ENCODE assay signal across 9 cellular contexts in genomic region chr2:127887452-127888219, GRCh38. TPM values are rescaled to one million over a fixed set of nuclear protein-coding genes. Genes with fewer than 3 reads are reported as not detected.
A peak's percentile ranks its signal among the peaks of the same experiment; 100 is the strongest.
DNase-seq lines count a peak whose midpoint lies in the region; ATAC-seq and TF ChIP-seq lines count a peak whose summit lies in the region.
"Had no signal": no experiment of that assay in that cellular context is flagged by ENCODE, and none has a peak within 500 bp of the region (broad histone marks: within the 10 kb centered on the region; RNA-seq: fewer than 3 reads in every experiment).

No MANE protein-coding gene starts in this region.

- H4K20me1 ChIP-seq in PC-3 (ENCODE audit: low read length) = peaks cover 10% of the 10 kb centered on the region; the same call in 1 of the 2 replicates
- H4K20me1 ChIP-seq in osteoblast (ENCODE audit: insufficient read depth, low read length) = peaks cover 14% of the 10 kb centered on the region

- peak overlapping the region; percentile 40 to 95 (median 84) for H3K4me3 Mint-ChIP-seq in CD8-positive, alpha-beta memory T cell
- peak overlapping the region; percentile 84 for H3K4me3 Mint-ChIP-seq in endodermal cell

- H3K9me2 ChIP-seq in PC-3 (replicated peaks; ENCODE audit: low read length) = no peaks in the 10 kb centered on the region

- peak overlapping the region in 7 of 8 donors; percentile 84 to 97 (median 88) for H3K27ac Mint-ChIP-seq in CD8-positive, alpha-beta memory T cell
- H3K27ac Mint-ChIP-seq in endodermal cell = no peak overlapping the region

- peaks cover 0 to 17% (median 0%) of the 10 kb centered on the region in 3 donors for H3K36me3 Mint-ChIP-seq in CD8-positive, alpha-beta memory T cell
- peaks cover 12% of the 10 kb centered on the region for H3K36me3 Mint-ChIP-seq in endodermal cell (ENCODE audit: low read depth)

- no peaks in the 10 kb centered on the region for H3K9me3 ChIP-seq in CD8-positive, alpha-beta memory T cell (ENCODE audit: low read length)
- H3K9me3 ChIP-seq in PC-3 (ENCODE audit: low read length) (no peaks in the 10 kb centered on the region), endodermal cell (ENCODE audit: control insufficient read depth, low read length) (no peaks in the 10 kb centered on the region), osteoblast (ENCODE audit: low read depth, low read length) (no peaks in the 10 kb centered on the region)

- ATAC-seq in PC-3 (no peak), GM21515 (IDR thresholded peaks at IDR 0.05; ENCODE audit: unreplicated experiment) (no peak), HG03135 (IDR thresholded peaks at IDR 0.05; ENCODE audit: unreplicated experiment) (no peak)

- TF ChIP-seq CTCF in PC-3 (conservative IDR thresholded peaks at IDR 0.05; ENCODE audit: low read depth, low read length) (no peak), endodermal cell (conservative IDR thresholded peaks at IDR 0.05) (no peak), osteoblast (IDR thresholded peaks at IDR 0.05; ENCODE audit: extremely low read depth, low read depth, low read length) (no peak)

- H3K9ac ChIP-seq in PC-3 (ENCODE audit: low read length) = peak overlapping the region; percentile 73
- peak overlapping the region; percentile 33 for H3K9ac ChIP-seq in endodermal cell (ENCODE audit: extremely low read depth, low read length, poor library complexity, severe bottlenecking)

- no peaks in the 10 kb centered on the region for H3F3A ChIP-seq in PC-3 (ENCODE audit: low read length, unreplicated experiment)

- peaks cover 37% of the 10 kb centered on the region for H3K79me2 ChIP-seq in PC-3 (ENCODE audit: low read length)
- peaks cover 36% of the 10 kb centered on the region for H3K79me2 ChIP-seq in osteoblast (ENCODE audit: insufficient read depth, low read length)

- peaks cover 0 to 1% of the 10 kb centered on the region in 2 donors for H3K27me3 Mint-ChIP-seq in CD8-positive, alpha-beta memory T cell
- H3K27me3 Mint-ChIP-seq in endodermal cell (ENCODE audit: insufficient read depth) = no peaks in the 10 kb centered on the region

- H2AFZ ChIP-seq in PC-3 (ENCODE audit: low read length) (no peak overlapping the region), osteoblast (ENCODE audit: low read length) (peak overlapping the region; percentile 31)

- no peak for DNase-seq in CD8-positive, alpha-beta memory T cell
- no peak for DNase-seq in PC-3
- no peak for DNase-seq in endodermal cell
- DNase-seq in osteoblast (ENCODE audit: insufficient read length, low spot score, missing footprints) = no peak
- no peak for DNase-seq in ureter (ENCODE audit: low spot score)
- DNase-seq in dermis blood vessel endothelial cell = no peak

- intact Hi-C loops in PC-3 (cut with micrococcal nuclease) = loop anchor here (10.0 kb wide), 2 partner anchors 137 to 207 kb away; partner anchors contain the start of genes SAP130 and UGGT1

- POLR2A ChIA-PET in CD8-positive, alpha-beta memory T cell (lab: Charles Lee) = no interaction called here
- POLR2A ChIA-PET in PC-3 (lab: Charles Lee; ENCODE audit: unreplicated experiment) = no interaction called here

- H3K4me2 ChIP-seq in PC-3 (ENCODE audit: low read length) = peak overlapping the region; percentile 92
- H3K4me2 ChIP-seq in osteoblast (ENCODE audit: insufficient read depth, low read length) = peak overlapping the region; percentile 80

- H3K4me1 ChIP-seq in CD8-positive, alpha-beta memory T cell (ENCODE audit: insufficient read depth, low read length) = peaks cover 28% of the 10 kb centered on the region
- peaks cover 31% of the 10 kb centered on the region for H3K4me1 ChIP-seq in PC-3 (ENCODE audit: insufficient read depth, low read length)
- H3K4me1 ChIP-seq in endodermal cell (ENCODE audit: control insufficient read depth, insufficient read depth, low read length) = peaks cover 4% of the 10 kb centered on the region
- peaks cover 21% of the 10 kb centered on the region for H3K4me1 ChIP-seq in osteoblast (ENCODE audit: insufficient read depth, low read length)

- H3K27ac ChIP-seq in CD8-positive, alpha-beta memory T cell (ENCODE audit: low read depth, low read length) = no peak overlapping the region
- no peak overlapping the region for H3K27ac ChIP-seq in PC-3 (ENCODE audit: low read length)
- H3K27ac ChIP-seq in endodermal cell (ENCODE audit: low read depth, low read length) = no peak overlapping the region
- peak overlapping the region; percentile 62 for H3K27ac ChIP-seq in osteoblast (ENCODE audit: low read depth, low read length)

- no peaks in the 10 kb centered on the region for H3K27me3 ChIP-seq in CD8-positive, alpha-beta memory T cell (ENCODE audit: insufficient read depth, low read length, poor library complexity, severe bottlenecking)
- no peaks in the 10 kb centered on the region for H3K27me3 ChIP-seq in PC-3 (ENCODE audit: low read length)
- H3K27me3 ChIP-seq in endodermal cell (ENCODE audit: control insufficient read depth, insufficient read depth, low read length, poor library complexity, severe bottlenecking) = no peaks in the 10 kb centered on the region
- H3K27me3 ChIP-seq in osteoblast (ENCODE audit: insufficient read depth, low read length) = no peaks in the 10 kb centered on the region

- no TSS peak for BruUV-seq in PC-3 (replicated peaks; lab: Mats Ljungman, UMichigan)

- H3K36me3 ChIP-seq in CD8-positive, alpha-beta memory T cell (ENCODE audit: insufficient read depth, low read length) = no peaks in the 10 kb centered on the region
- H3K36me3 ChIP-seq in PC-3 (ENCODE audit: low read depth, low read length) (peaks cover 11% of the 10 kb centered on the region; the same call in 1 of the 2 replicates), endodermal cell (ENCODE audit: control insufficient read depth, insufficient read depth, low read length) (peaks cover 14% of the 10 kb centered on the region), osteoblast (ENCODE audit: insufficient read depth, low read length) (peaks cover 11% of the 10 kb centered on the region)

- peaks cover 33 to 41% (median 34%) of the 10 kb centered on the region in 3 donors for H3K4me1 Mint-ChIP-seq in CD8-positive, alpha-beta memory T cell
- H3K4me1 Mint-ChIP-seq in endodermal cell = peaks cover 19% of the 10 kb centered on the region

- H3K4me3 ChIP-seq in CD8-positive, alpha-beta memory T cell (ENCODE audit: low read length) = peak overlapping the region; percentile 29
- H3K4me3 ChIP-seq in PC-3 (ENCODE audit: low read length) (peak overlapping the region; percentile 67), endodermal cell (ENCODE audit: low read length) (peak overlapping the region; percentile 91), osteoblast (ENCODE audit: insufficient read depth, low read length) (peak overlapping the region; percentile 69)
- H3K4me3 ChIP-seq: lung had no signal

- 87 to 92% methylated on average over 5 to 6 of the region's 6 CpGs for WGBS in endodermal cell (ENCODE audit: insufficient coverage in 1 of 2, insufficient read length in 1 of 2), 2 experiments

- CTCF ChIA-PET in CD8-positive, alpha-beta memory T cell (lab: Charles Lee) = interaction anchor here (0.7 kb wide), 1 partner anchor 131 kb away, joined by 3 read pairs; no protein-coding TSS in a partner anchor
- CTCF ChIA-PET in PC-3 (lab: Charles Lee) = no interaction called here

- H3K9me3 Mint-ChIP-seq in CD8-positive, alpha-beta memory T cell = no peaks in the 10 kb centered on the region
- H3K9me3 Mint-ChIP-seq in endodermal cell = no peaks in the 10 kb centered on the region

RNA-seq across cellular contexts. Expression of gene AMMECR1L, which starts 1.9 kb away (rescaled TPM):
- 10 to 100 TPM; 23.4 to 24.0 TPM for total RNA-seq in CD8-positive, alpha-beta memory T cell
- polyA plus RNA-seq in CD8-positive, alpha-beta memory T cell = 8.7 TPM
- total RNA-seq in PC-3 (2014; rRNA removed) (10.9 and 14.6 TPM in 2 replicates), endodermal cell (10 to 100 TPM; 21.7 to 22.0 TPM), osteoblast (15.0 and 15.6 TPM in 2 replicates), ureter (19.2 TPM), dermis blood vessel endothelial cell (20.1 and 20.6 TPM in 2 replicates)
- polyA plus RNA-seq in endodermal cell (2013, experiment 1 of 2) = 18.1 TPM
- 18.5 TPM for polyA plus RNA-seq in endodermal cell (2013, experiment 2 of 2)

RNA-seq across cellular contexts. Expression of gene POLR2D, which starts 29.7 kb away (rescaled TPM):
- total RNA-seq in CD8-positive, alpha-beta memory T cell = 10 to 100 TPM; 92.3 to 96.4 TPM
- 38.7 TPM for polyA plus RNA-seq in CD8-positive, alpha-beta memory T cell
- 23.6 and 25.3 TPM in 2 replicates for total RNA-seq in PC-3 (2014; rRNA removed)
- total RNA-seq in endodermal cell = 10 to 100 TPM; 56.1 to 70.4 TPM
- polyA plus RNA-seq in endodermal cell (2013, experiment 1 of 2) = 53.0 TPM
- polyA plus RNA-seq in endodermal cell (2013, experiment 2 of 2) = 55.3 TPM
- total RNA-seq in osteoblast = 13.0 and 15.9 TPM in 2 replicates
- 29.7 TPM for total RNA-seq in ureter
- 25.0 and 35.6 TPM in 2 replicates for total RNA-seq in dermis blood vessel endothelial cell

Comparison
In these comparisons a context has a peak if more than half of its experiments do, and no peak if none do; other contexts are left out.
1. H3K4me3 ChIP-seq: peak in every context shown above with its lines; median percentile 91 in endodermal cell; 69 in osteoblast; 67 in PC-3; 29 in CD8-positive, alpha-beta memory T cell.